Comparison of ENCODE assay signal across 10 cellular contexts in genomic region chr10:127908106-127908957, GRCh38. TPM values are rescaled to one million over a fixed set of nuclear protein-coding genes. Genes with fewer than 3 reads are reported as not detected.
DNase-seq lines count a peak whose midpoint lies in the region; ATAC-seq and TF ChIP-seq lines count a peak whose summit lies in the region.
"Had no signal": no experiment of that assay in that cellular context is flagged by ENCODE, and none has a peak within 500 bp of the region (broad histone marks: within the 10 kb centered on the region; RNA-seq: fewer than 3 reads in every experiment).

No MANE protein-coding gene starts in this region.

- 54 to 68% (median 59%) methylated on average over 10 to 13 of the region's 13 CpGs for WGBS in heart left ventricle, 4 donors
- 65 to 70% methylated on average over 13 of the region's 13 CpGs for WGBS in upper lobe of left lung, 2 donors

- TF ChIP-seq POLR2A in heart left ventricle (IDR thresholded peaks at IDR 0.05) (no peak), upper lobe of left lung (IDR thresholded peaks at IDR 0.05) (no peak)

- H3K4me1 Mint-ChIP-seq in MCF 10A (ENCODE audit: insufficient read depth, unreplicated experiment), result peaks cover 7% of the 10 kb centered on the region

- H3K4me1 ChIP-seq in heart left ventricle (peaks cover 0 to 61% (median 42%) of the 10 kb centered on the region in 12 donors), mucosa of rectum (ENCODE audit: control insufficient read depth in 2 of 2, insufficient read depth in 2 of 2, low read length in 2 of 2) (peaks cover 19 to 43% of the 10 kb centered on the region in 2 donors), upper lobe of left lung (peaks cover 19 to 32% (median 25%) of the 10 kb centered on the region in 4 donors)

- H3K4me3 Mint-ChIP-seq in MCF 10A (ENCODE audit: unreplicated experiment), result peak overlapping the region; percentile 62

- POLR2A ChIA-PET in MCF 10A (lab: Yijun Ruan, JAX), result interaction anchor here (0.6 to 1.6 kb wide), 3 partner anchors 101 to 104 kb away, joined by 3 to 4 read pairs (median 3); no protein-coding TSS in a partner anchor

- no peaks in the 10 kb centered on the region for H3K9me3 Mint-ChIP-seq in MCF 10A (ENCODE audit: unreplicated experiment)
- H3K9me3 Mint-ChIP-seq: memory B cell had no signal

- H3K36me3 ChIP-seq in heart left ventricle (no peaks in the 10 kb centered on the region), mucosa of rectum (ENCODE audit: control insufficient read depth in 2 of 2, insufficient read depth in 2 of 2, low read length in 2 of 2) (no peaks in the 10 kb centered on the region), upper lobe of left lung (no peaks in the 10 kb centered on the region)

- TF ChIP-seq EP300 in upper lobe of left lung (IDR thresholded peaks at IDR 0.05), result peak in 2 of 4 donors; percentile 65 to 87

- H3K9me3 ChIP-seq in heart left ventricle (no peaks in the 10 kb centered on the region), mucosa of rectum (ENCODE audit: control insufficient read depth in 2 of 2, low read length in 2 of 2) (no peaks in the 10 kb centered on the region), upper lobe of left lung (no peaks in the 10 kb centered on the region)

- H3K27me3 Mint-ChIP-seq in MCF 10A (ENCODE audit: insufficient read depth, unreplicated experiment), result no peaks in the 10 kb centered on the region

- H3K4me3 ChIP-seq in heart left ventricle (peak overlapping the region; percentile 58 to 92 (median 76)), mucosa of rectum (ENCODE audit: low read length in 2 of 2) (peak overlapping the region; percentile 67 to 70), upper lobe of left lung (peak overlapping the region; percentile 56 to 91 (median 72))

- intact Hi-C loops in heart left ventricle (cut with DNase I) (loop anchor here in 6 of 10 donors (2.0 to 10.0 kb wide), 6 partner anchors 102 to 246 kb away; no protein-coding TSS in a partner anchor), cardiac septum (cut with DNase I) (loop anchor here (1.0 to 2.0 kb wide), 2 partner anchors 14 to 68 kb away; no protein-coding TSS in a partner anchor), MCF 10A (cut with micrococcal nuclease) (loop anchor here (5.0 kb wide), 1 partner anchor 191 kb away; no protein-coding TSS in a partner anchor)

- H3K27ac ChIP-seq in heart left ventricle (peak overlapping the region in 11 of 12 donors; percentile 85 to 98 (median 92)), mucosa of rectum (ENCODE audit: low read depth in 2 of 2, low read length in 2 of 2) (peak overlapping the region; percentile 82 to 84), upper lobe of left lung (peak overlapping the region; percentile 88 to 91 (median 90))

- H3K27me3 ChIP-seq in heart left ventricle (no peaks in the 10 kb centered on the region), mucosa of rectum (ENCODE audit: control insufficient read depth in 2 of 2, insufficient read depth in 2 of 2, low read length in 2 of 2) (peaks cover 0 to 3% of the 10 kb centered on the region in 2 donors), upper lobe of left lung (no peaks in the 10 kb centered on the region)

- H3K36me3 Mint-ChIP-seq in MCF 10A (ENCODE audit: insufficient read depth, unreplicated experiment), result no peaks in the 10 kb centered on the region
- H3K36me3 Mint-ChIP-seq: memory B cell had no signal

- H3K9ac ChIP-seq in mucosa of rectum (ENCODE audit: low read depth in 1 of 2, low read length in 2 of 2), result peak overlapping the region; percentile 65 to 83

- BruUV-seq in MCF 10A (replicated peaks; lab: Mats Ljungman, UMichigan), result no TSS peak

- no peak overlapping the region for H3K27ac Mint-ChIP-seq in MCF 10A (ENCODE audit: low read depth, unreplicated experiment)
- H3K27ac Mint-ChIP-seq: memory B cell had no signal

- DNase-seq in heart left ventricle, result peak in 3 of 5 donors; percentile 57 to 86 (median 72)
- DNase-seq in cardiac septum (ENCODE audit: low spot score), result no peak
- DNase-seq in MCF 10A (ENCODE audit: unreplicated experiment), result peak; percentile 54
- DNase-seq in upper lobe of left lung, result peak in 1 of 2 donors; percentile 50
- DNase-seq in NCI-H524 treated with DMSO at 0.1 percent for 48 hours (lab: John Stamatoyannopoulos, UW), result no peak
- DNase-seq in NCI-H345 (lab: John Stamatoyannopoulos, UW), result no peak
- DNase-seq in NCI-H1092 (lab: John Stamatoyannopoulos, UW), result no peak
- DNase-seq: NCI-H510A treated with DMSO at 0.1 percent for 48 hours had no signal

- ATAC-seq in heart left ventricle (peak in 3 of 4 donors; percentile 18 to 76 (median 62)), upper lobe of left lung (ENCODE audit: low FRiP score in 2 of 2) (peak; percentile 3 to 29)

- TF ChIP-seq CTCF in heart left ventricle (IDR thresholded peaks at IDR 0.05), result no peak
- TF ChIP-seq CTCF in MCF 10A (IDR thresholded peaks at IDR 0.05; ENCODE audit: unreplicated experiment), result no peak
- TF ChIP-seq CTCF in upper lobe of left lung (IDR thresholded peaks at IDR 0.05), result no peak

- CTCF ChIA-PET in MCF 10A (lab: Yijun Ruan, JAX), result interaction anchor here (0.6 to 6.6 kb wide), 9 partner anchors 9 to 210 kb away, joined by 3 to 260 read pairs (median 4); no protein-coding TSS in a partner anchor

RNA-seq across cellular contexts. Expression of gene PTPRE, which starts 1.4 kb away (rescaled TPM):
- total RNA-seq in heart left ventricle (10 to 100 TPM; 13.9 to 55.0 (median 26.8) TPM), cardiac septum (51.1 TPM), MCF 10A (2022) (21.8 and 34.6 TPM in 2 replicates), upper lobe of left lung (10 to 100 TPM; 49.9 to 89.2 (median 64.2) TPM)
- 10 to 100 TPM in 1 of 2 donors, 1 to 10 TPM in 1; 6.9 to 18.4 TPM for polyA plus RNA-seq in heart left ventricle

RNA-seq across cellular contexts. Expression of gene CLRN3, which starts 15.6 kb away (rescaled TPM):
- total RNA-seq in heart left ventricle (under 1 TPM in 1 of 9 donors, not detected in 8; 0.35 TPM), cardiac septum (not detected), MCF 10A (2022) (not detected in 2 replicates), upper lobe of left lung (under 1 TPM in 2 of 6 donors, not detected in 4; 0.37 to 0.49 TPM)
- polyA plus RNA-seq in heart left ventricle, result not detected

Comparison
In these comparisons a context has a peak if more than half of its experiments do, and no peak if none do; other contexts are left out.
1. DNase-seq: peak in heart left ventricle (3 of 5) and MCF 10A (single experiment); none in cardiac septum (single experiment), NCI-H524 treated with DMSO at 0.1 percent for 48 hours (single experiment), NCI-H345 (single experiment) and NCI-H1092 (single experiment).
2. Peak in every context shown above with its lines, with median percentiles within 50 percentile points of each other: H3K27ac ChIP-seq and H3K4me3 ChIP-seq.